In genomic region chr4:86512631-86513030, GRCh38 we compare ENCODE assay signal across 21 cellular contexts.
DNase-seq lines count a peak whose midpoint lies in the region; ATAC-seq, FAIRE-seq and TF ChIP-seq lines count a peak whose summit lies in the region.
"Had no signal": no experiment of that assay in that cellular context is flagged by ENCODE, and none has a peak within 500 bp of the region (broad histone marks: within the 10 kb centered on the region; RNA-seq: fewer than 3 reads in every experiment).

No MANE protein-coding gene starts in this region.

- H3K14ac ChIP-seq in H9 (ENCODE audit: insufficient read depth, low read length), result no peak overlapping the region

- no peak overlapping the region for H2BK15ac ChIP-seq in H9 (ENCODE audit: low read depth, low read length)

- CTCF ChIA-PET in mammary epithelial cell (lab: Charles Lee; ENCODE audit: low non-redundant PET) (no interaction called here), MCF 10A (lab: Yijun Ruan, JAX) (interaction anchor here (0.7 to 5.4 kb wide), 5 partner anchors 9 to 81 kb away, joined by 3 to 31 read pairs (median 4); no protein-coding TSS in a partner anchor)
- CTCF ChIA-PET in activated CD8-positive, alpha-beta memory T cell treated with anti-CD3 and anti-CD28 coated beads, Interleukin-2, amount 10 ng/mL, durations not matched to agents 7 days and 5 days (lab: Charles Lee), result interaction anchor here (1.1 to 1.5 kb wide), 2 partner anchors 12 to 14 kb away, joined by 3 to 4 read pairs; no protein-coding TSS in a partner anchor

- H2AFZ ChIP-seq in mammary epithelial cell (ENCODE audit: low read depth, low read length) (no peak overlapping the region), keratinocyte (ENCODE audit: control insufficient read depth, low read length) (no peak overlapping the region), H9 (ENCODE audit: low read length) (no peak overlapping the region)

- no peaks in the 10 kb centered on the region for H3K27me3 Mint-ChIP-seq in MCF 10A (ENCODE audit: insufficient read depth, unreplicated experiment)
- H3K27me3 Mint-ChIP-seq in H9 (ENCODE audit: low read depth), result no peaks in the 10 kb centered on the region
- peaks cover 14% of the 10 kb centered on the region for H3K27me3 Mint-ChIP-seq in activated CD8-positive, alpha-beta memory T cell treated with anti-CD3 and anti-CD28 coated beads, Interleukin-2, amount 10 ng/mL, durations not matched to agents 7 days and 5 days

- H3K27me3 ChIP-seq in mammary epithelial cell (ENCODE audit: insufficient read depth, low read length) (no peaks in the 10 kb centered on the region), bronchial epithelial cell (ENCODE audit: control insufficient read depth, insufficient read depth, low read length) (no peaks in the 10 kb centered on the region), keratinocyte (ENCODE audit: control insufficient read depth, extremely low read depth, insufficient read depth, low read length) (no peaks in the 10 kb centered on the region), H9 (ENCODE audit: insufficient read depth, low read length) (no peaks in the 10 kb centered on the region)
- H3K27me3 ChIP-seq: BLaER1 had no signal

- peak; percentile 40 for DNase-seq in mammary epithelial cell
- DNase-seq in MCF 10A (ENCODE audit: unreplicated experiment), result no peak
- peak; percentile 68 for DNase-seq in bronchial epithelial cell (ENCODE audit: low read depth)
- DNase-seq in keratinocyte (ENCODE audit: low read depth, low spot score), result no peak
- no peak for DNase-seq in H9
- DNase-seq in activated T-cell treated with anti-CD3 and anti-CD28 coated beads, Interleukin-2, amount 50 U/mL, for 48 hours, result no peak
- no peak for DNase-seq in activated CD8-positive, alpha-beta memory T cell treated with anti-CD3 and anti-CD28 coated beads, Interleukin-2, amount 10 ng/mL, durations not matched to agents 7 days and 5 days
- DNase-seq: Caco-2; CD4-positive, CD25-positive, alpha-beta regulatory T cell; CD8-positive, alpha-beta T cell; DMS153; DND-41; GOT3; HCEC 1CT had no signal

- H3K4me1 ChIP-seq in mammary epithelial cell (ENCODE audit: insufficient read depth, low read length) (no peaks in the 10 kb centered on the region), keratinocyte (ENCODE audit: control insufficient read depth, extremely low read depth, insufficient read depth, low read length) (no peaks in the 10 kb centered on the region), H9 (ENCODE audit: insufficient read depth, low read length) (no peaks in the 10 kb centered on the region; the same call in 1 of the 2 replicates)
- H3K4me1 ChIP-seq: Caco-2 had no signal

- no peaks in the 10 kb centered on the region for H3K9me3 ChIP-seq in mammary epithelial cell (replicated peaks; ENCODE audit: insufficient read depth, low read length)
- H3K9me3 ChIP-seq in keratinocyte (ENCODE audit: control insufficient read depth, low read depth, low read length), result no peaks in the 10 kb centered on the region
- no peaks in the 10 kb centered on the region for H3K9me3 ChIP-seq in H9 (ENCODE audit: control insufficient read depth, low read depth, low read length)
- H3K9me3 ChIP-seq: BLaER1, Caco-2 had no signal

- ATAC-seq in activated CD8-positive, alpha-beta memory T cell treated with anti-CD3 and anti-CD28 coated beads, Interleukin-2, amount 10 ng/mL, durations not matched to agents 7 days and 5 days, result no peak
- ATAC-seq: CD8-positive, alpha-beta T cell had no signal

- in situ Hi-C loops in mammary epithelial cell (cut with MboI; ENCODE audit: low sequenced_read_pairs in 2 of 2), result loop anchor here in 1 of 2 donors (25.0 kb wide), 1 partner anchor 200 kb away; no protein-coding TSS in a partner anchor

- H3K4me1 Mint-ChIP-seq in MCF 10A (ENCODE audit: insufficient read depth, unreplicated experiment) (no peaks in the 10 kb centered on the region), H9 (peaks cover 23 to 32% of the 10 kb centered on the region in 2 experiments)
- H3K4me1 Mint-ChIP-seq in activated CD8-positive, alpha-beta memory T cell treated with anti-CD3 and anti-CD28 coated beads, Interleukin-2, amount 10 ng/mL, durations not matched to agents 7 days and 5 days, result no peaks in the 10 kb centered on the region
- H3K4me1 Mint-ChIP-seq: B cell; CD4-positive, CD25-positive, alpha-beta regulatory T cell had no signal

- no TSS peak for BruUV-seq in mammary epithelial cell (replicated peaks; lab: Mats Ljungman, UMichigan)
- no TSS peak for BruUV-seq in MCF 10A (replicated peaks; lab: Mats Ljungman, UMichigan)

- H3K4me2 ChIP-seq in mammary epithelial cell (ENCODE audit: insufficient read depth, low read depth, low read length) (no peak overlapping the region), keratinocyte (ENCODE audit: control insufficient read depth, extremely low read depth, insufficient read depth, low read depth, low read length) (no peak overlapping the region), H9 (ENCODE audit: insufficient read depth, insufficient read length, low read length) (no peak overlapping the region)
- H3K4me2 ChIP-seq: BLaER1 had no signal

- no peaks in the 10 kb centered on the region for H3K36me3 ChIP-seq in mammary epithelial cell (ENCODE audit: insufficient read depth, low read length)
- H3K36me3 ChIP-seq in bronchial epithelial cell (ENCODE audit: control insufficient read depth, insufficient read depth, low read length), result no peaks in the 10 kb centered on the region
- no peaks in the 10 kb centered on the region for H3K36me3 ChIP-seq in keratinocyte (ENCODE audit: control insufficient read depth in 2 of 2, extremely low read depth in 1 of 2, insufficient read depth in 2 of 2, low read length in 2 of 2)
- H3K36me3 ChIP-seq: BLaER1 had no signal

- H2BK12ac ChIP-seq in H9 (ENCODE audit: insufficient read length, low read depth, low read length), result no peak overlapping the region

- H3K18ac ChIP-seq in H9 (ENCODE audit: insufficient read length, low read depth, low read length), result no peak overlapping the region

- H3K4me3 Mint-ChIP-seq in MCF 10A (ENCODE audit: unreplicated experiment) (no peak overlapping the region), H9 (no peak overlapping the region)
- H3K4me3 Mint-ChIP-seq in activated CD8-positive, alpha-beta memory T cell treated with anti-CD3 and anti-CD28 coated beads, Interleukin-2, amount 10 ng/mL, durations not matched to agents 7 days and 5 days, result no peak overlapping the region
- H3K4me3 Mint-ChIP-seq: B cell; CD4-positive, CD25-positive, alpha-beta regulatory T cell; CD8-positive, alpha-beta T cell had no signal

- H4K91ac ChIP-seq in H9 (ENCODE audit: insufficient read length, low read depth, low read length), result no peak overlapping the region

- no peak overlapping the region for H4K5ac ChIP-seq in H9 (ENCODE audit: insufficient read length, low read depth, low read length)

- FAIRE-seq in bronchial epithelial cell (lab: Jason Lieb, UNC), result no peak
- peak; percentile 13 for FAIRE-seq in keratinocyte (lab: Jason Lieb, UNC)
- FAIRE-seq: A204.1, GM12892, H54 had no signal

- no peak overlapping the region for H3T11ph ChIP-seq in H9 (ENCODE audit: low read length)

- H3K9me1 ChIP-seq in keratinocyte (ENCODE audit: control insufficient read depth, extremely low read depth, insufficient read depth, low read length), result no peaks in the 10 kb centered on the region

- no peak overlapping the region for H2BK5ac ChIP-seq in H9 (ENCODE audit: insufficient read length, low read length)

- dilution Hi-C loops in mammary epithelial cell (cut with HindIII; ENCODE audit: low sequenced_read_pairs) (no loop called here), keratinocyte (cut with MboI; ENCODE audit: extremely low pct_ligation_motif_present, low sequenced_read_pairs) (no loop called here)

- TF ChIP-seq CTCF in mammary epithelial cell (conservative IDR thresholded peaks at IDR 0.05 in 1 of 2, IDR thresholded peaks at IDR 0.05 in 1 of 2; ENCODE audit: extremely low read depth in 1 of 2, insufficient read depth in 1 of 2, low read depth in 1 of 2, low read length in 2 of 2), result no peak
- no peak for TF ChIP-seq CTCF in MCF 10A (IDR thresholded peaks at IDR 0.05; ENCODE audit: unreplicated experiment)
- TF ChIP-seq CTCF in bronchial epithelial cell (IDR thresholded peaks at IDR 0.05; ENCODE audit: insufficient read depth, low read length, severe bottlenecking), result no peak
- TF ChIP-seq CTCF in keratinocyte (optimal IDR thresholded peaks at IDR 0.05 in 1 of 3, IDR thresholded peaks at IDR 0.05 in 1 of 3, conservative IDR thresholded peaks at IDR 0.05 in 1 of 3; ENCODE audit: extremely low read depth in 1 of 3, insufficient read depth in 2 of 3, low read length in 3 of 3), result no peak
- no peak for TF ChIP-seq CTCF in H9 (conservative IDR thresholded peaks at IDR 0.05)

- H3K4me3 ChIP-seq in mammary epithelial cell (replicated peaks in 1 of 3; ENCODE audit: insufficient read depth in 1 of 3, low read depth in 2 of 3, low read length in 3 of 3) (no peak overlapping the region), bronchial epithelial cell (ENCODE audit: low read depth, low read length) (no peak overlapping the region), keratinocyte (ENCODE audit: control insufficient read depth in 2 of 3, extremely low read depth in 1 of 3, insufficient read depth in 2 of 3, low read depth in 1 of 3, low read length in 3 of 3) (no peak overlapping the region)
- H3K4me3 ChIP-seq: BLaER1 had no signal

- H3K23ac ChIP-seq in H9 (ENCODE audit: insufficient read length, low read depth, low read length), result no peak overlapping the region

- H3K9me3 Mint-ChIP-seq in MCF 10A (ENCODE audit: unreplicated experiment), result no peaks in the 10 kb centered on the region
- H3K9me3 Mint-ChIP-seq in H9, result peaks cover 16 to 31% of the 10 kb centered on the region in 2 experiments; a peak in 4 of 5 replicates
- H3K9me3 Mint-ChIP-seq in activated CD8-positive, alpha-beta memory T cell treated with anti-CD3 and anti-CD28 coated beads, Interleukin-2, amount 10 ng/mL, durations not matched to agents 7 days and 5 days (ENCODE audit: low read depth), result no peaks in the 10 kb centered on the region
- H3K9me3 Mint-ChIP-seq: CD4-positive, CD25-positive, alpha-beta regulatory T cell; CD8-positive, alpha-beta T cell had no signal

- H3K4ac ChIP-seq in H9 (ENCODE audit: low read depth, low read length), result no peak overlapping the region

- no peak overlapping the region for H3K56ac ChIP-seq in H9 (ENCODE audit: insufficient read length, low read depth, low read length)

- no peak overlapping the region for H3K27ac ChIP-seq in mammary epithelial cell (ENCODE audit: insufficient read depth, low read depth, low read length)
- H3K27ac ChIP-seq in keratinocyte (ENCODE audit: control insufficient read depth, insufficient read depth, low read length), result no peak overlapping the region
- H3K27ac ChIP-seq in H9 (ENCODE audit: insufficient read length, low read depth, low read length), result no peak overlapping the region
- H3K27ac ChIP-seq: 22Rv1, BLaER1, C4-2B had no signal

- no peaks in the 10 kb centered on the region for H3K23me2 ChIP-seq in H9 (ENCODE audit: insufficient read length, low read depth, low read length, poor library complexity, severe bottlenecking)

- H4K20me1 ChIP-seq in mammary epithelial cell (ENCODE audit: insufficient read depth, low read length) (no peaks in the 10 kb centered on the region), keratinocyte (ENCODE audit: control insufficient read depth, extremely low read depth, insufficient read depth, low read length) (no peaks in the 10 kb centered on the region), H9 (ENCODE audit: control insufficient read depth, insufficient read depth, insufficient read length) (no peaks in the 10 kb centered on the region)
- H4K20me1 ChIP-seq: BLaER1 had no signal

- H4K8ac ChIP-seq in H9 (replicated peaks; ENCODE audit: insufficient read length, low read depth, low read length), result no peak overlapping the region

- POLR2A ChIA-PET in MCF 10A (lab: Yijun Ruan, JAX), result no interaction called here

- no peak overlapping the region for H2AK5ac ChIP-seq in H9 (ENCODE audit: insufficient read length, low read length)

- no peak overlapping the region for H3K27ac Mint-ChIP-seq in MCF 10A (ENCODE audit: low read depth, unreplicated experiment)
- no peak overlapping the region for H3K27ac Mint-ChIP-seq in H9
- H3K27ac Mint-ChIP-seq in activated CD8-positive, alpha-beta memory T cell treated with anti-CD3 and anti-CD28 coated beads, Interleukin-2, amount 10 ng/mL, durations not matched to agents 7 days and 5 days, result no peak overlapping the region
- H3K27ac Mint-ChIP-seq: B cell; CD4-positive, CD25-positive, alpha-beta regulatory T cell; CD8-positive, alpha-beta T cell had no signal

- H3K79me1 ChIP-seq in H9 (ENCODE audit: insufficient read depth, low read depth, low read length, poor library complexity, severe bottlenecking), result no peaks in the 10 kb centered on the region

- no peaks in the 10 kb centered on the region for H3K36me3 Mint-ChIP-seq in MCF 10A (ENCODE audit: insufficient read depth, unreplicated experiment)
- peaks cover 13 to 41% (median 14%) of the 10 kb centered on the region in 3 experiments for H3K36me3 Mint-ChIP-seq in H9 (ENCODE audit: insufficient read depth in 1 of 3, low read depth in 3 of 3)
- no peaks in the 10 kb centered on the region for H3K36me3 Mint-ChIP-seq in activated CD8-positive, alpha-beta memory T cell treated with anti-CD3 and anti-CD28 coated beads, Interleukin-2, amount 10 ng/mL, durations not matched to agents 7 days and 5 days
- H3K36me3 Mint-ChIP-seq: CD4-positive, CD25-positive, alpha-beta regulatory T cell; CD8-positive, alpha-beta T cell had no signal

- H2BK120ac ChIP-seq in H9 (ENCODE audit: low read depth, low read length, poor library complexity, severe bottlenecking), result no peak overlapping the region

- intact Hi-C loops in mammary epithelial cell (cut with micrococcal nuclease), result no loop called here
- intact Hi-C loops in MCF 10A (cut with micrococcal nuclease), result no loop called here

- H3K9ac ChIP-seq in mammary epithelial cell (ENCODE audit: insufficient read depth, low read length), result no peak overlapping the region
- no peak overlapping the region for H3K9ac ChIP-seq in keratinocyte (ENCODE audit: control insufficient read depth, extremely low read depth, insufficient read depth, low read length)
- H3K9ac ChIP-seq in H9 (ENCODE audit: extremely low read depth, insufficient read length, low read length), result no peak overlapping the region
- H3K9ac ChIP-seq: BLaER1 had no signal

- H3K79me2 ChIP-seq in mammary epithelial cell (ENCODE audit: insufficient read depth, low read length) (no peaks in the 10 kb centered on the region), keratinocyte (ENCODE audit: control insufficient read depth, insufficient read depth, low read length) (no peaks in the 10 kb centered on the region), H9 (ENCODE audit: insufficient read depth, low read length) (no peaks in the 10 kb centered on the region)

- no peak overlapping the region for H2BK20ac ChIP-seq in H9 (ENCODE audit: low read depth, low read length, poor library complexity, severe bottlenecking)

Comparison
In these comparisons a context has a peak if more than half of its experiments do, and no peak if none do; other contexts are left out.
1. DNase-seq: peak in mammary epithelial cell (single experiment) and bronchial epithelial cell (single experiment); none in MCF 10A (single experiment), keratinocyte (single experiment), H9 (single experiment), activated T-cell treated with anti-CD3 and anti-CD28 coated beads, Interleukin-2, amount 50 U/mL, for 48 hours (0 of 2) and activated CD8-positive, alpha-beta memory T cell treated with anti-CD3 and anti-CD28 coated beads, Interleukin-2, amount 10 ng/mL, durations not matched to agents 7 days and 5 days (single experiment).